Comparison of ENCODE assay signal across 14 cellular contexts in genomic region chr15:92430067-92430435, GRCh38. TPM values are rescaled to one million over a fixed set of nuclear protein-coding genes. Genes with fewer than 3 reads are reported as not detected.
"Had no signal": no experiment of that assay in that cellular context is flagged by ENCODE, and none has a peak within 500 bp of the region (broad histone marks: within the 10 kb centered on the region; RNA-seq: fewer than 3 reads in every experiment).

No MANE protein-coding gene starts in this region.

- ATAC-seq: activated CD4-positive, CD25-positive, alpha-beta regulatory T cell treated with anti-CD3 and anti-CD28 coated beads, Interleukin-2, amount 50 U/mL, for 24 hours; activated CD8-positive, alpha-beta T cell treated with anti-CD3 and anti-CD28 coated beads, Interleukin-2, amount 10 ng/mL, durations not matched to agents 7 days and 5 days; natural killer cell; right lobe of liver had no signal

- DNase-seq: activated CD4-positive, alpha-beta T cell treated with anti-CD3 and anti-CD28 coated beads, Interleukin-2, amount 10 ng/mL, durations not matched to agents 7 days and 5 days; activated CD8-positive, alpha-beta T cell treated with anti-CD3 and anti-CD28 coated beads, Interleukin-2, amount 10 ng/mL, durations not matched to agents 7 days and 5 days; activated T-cell treated with anti-CD3 and anti-CD28 coated beads, Interleukin-2, amount 50 U/mL, for 24 hours; effector CD4-positive, alpha-beta T cell; natural killer cell; ovary; right lobe of liver; stimulated activated CD4-positive, alpha-beta T cell treated with anti-CD3 and anti-CD28 coated beads, Interleukin-4, amount 100 ng/mL, for 24 hours; stomach had no signal

- H3K27ac ChIP-seq: ovary, right lobe of liver, stomach had no signal

- H3K4me1 ChIP-seq: right lobe of liver, stomach had no signal

- H3K27me3 ChIP-seq: ovary, right lobe of liver had no signal

- H3K4me3 ChIP-seq: ovary, right lobe of liver, stomach had no signal

- H3K9me3 ChIP-seq: ovary, right lobe of liver, stomach had no signal

- H3K36me3 ChIP-seq: ovary, right lobe of liver, stomach had no signal

RNA-seq across cellular contexts. Expression of gene ST8SIA2, which starts 36.4 kb away (rescaled TPM):
- total RNA-seq: activated CD4-positive, alpha-beta T cell treated with anti-CD3 and anti-CD28 coated beads, Interleukin-2, amount 10 ng/mL, durations not matched to agents 7 days and 5 days; activated CD8-positive, alpha-beta T cell treated with anti-CD3 and anti-CD28 coated beads, Interleukin-2, amount 10 ng/mL, durations not matched to agents 7 days and 5 days; activated naive CD4-positive, alpha-beta T cell treated with anti-CD3 and anti-CD28 coated beads for 36 hours; activated T-helper 2 cell treated with anti-CD3 and anti-CD28 coated beads, Interferon-gamma antibody, Interleukin-2, Interleukin-4, amounts not matched to agents 10 μg/mL and 5 μg/mL and 100 μg/mL, durations not matched to agents 14 hours and 24 hours and 36 hours; bronchial epithelial cell; liver; natural killer cell; right lobe of liver had no signal
- polyA plus RNA-seq: liver, stomach had no signal
